In genomic region chr5:12695651-12696050, GRCh38 we compare ENCODE assay signal across 11 cellular contexts.
"Had no signal": no experiment of that assay in that cellular context is flagged by ENCODE, and none has a peak within 500 bp of the region (broad histone marks: within the 10 kb centered on the region; RNA-seq: fewer than 3 reads in every experiment).

No MANE protein-coding gene starts in this region.

- H3K4me3 ChIP-seq: GM23248, GM23338, HAP-1 had no signal

- H3K9ac ChIP-seq: GM23248 had no signal

- H3K27ac ChIP-seq: GM23248 had no signal

- H2AFZ ChIP-seq: GM23248, GM23338 had no signal

- H3K4me2 ChIP-seq: GM23338 had no signal

- FAIRE-seq: H1, H54 had no signal

- ATAC-seq: GM23338, HCT116 had no signal

- H3K36me3 ChIP-seq: HAP-1 had no signal

- DNase-seq: GM23248, GOT3, H7, H9, HCEC 1CT, HFFc6 had no signal

- H3K4me1 ChIP-seq: HAP-1 had no signal
